11 cellular contexts compared by ENCODE assay signal in the genomic region with DNA sequence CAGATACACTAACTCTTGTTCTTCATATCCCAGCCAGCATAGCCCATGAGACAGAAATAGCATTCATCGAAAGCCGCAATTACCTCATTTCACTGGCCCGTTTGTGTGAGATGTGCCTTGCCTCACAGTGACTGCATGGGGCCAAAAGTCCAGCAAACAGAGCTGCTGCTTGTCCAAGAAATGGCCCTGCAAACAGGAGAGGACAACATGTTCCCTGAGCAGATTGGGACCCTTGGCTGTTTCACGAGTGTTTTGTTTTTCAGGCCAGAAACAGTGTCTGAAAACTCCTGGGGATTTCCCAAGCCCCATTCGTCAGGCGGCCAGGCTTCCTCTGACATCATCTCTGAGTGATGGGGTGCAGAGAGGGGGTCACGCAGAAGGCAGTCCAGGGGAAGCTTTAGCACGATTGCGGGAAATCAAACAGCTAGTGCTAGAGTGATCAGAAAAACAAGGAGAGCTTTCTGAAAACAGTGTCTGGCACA.
A peak's percentile ranks its signal among the peaks of the same experiment; 100 is the strongest.
DNase-seq lines count a peak whose midpoint lies in the region; ATAC-seq, FAIRE-seq and TF ChIP-seq lines count a peak whose summit lies in the region.
"Had no signal": no experiment of that assay in that cellular context is flagged by ENCODE, and none has a peak within 500 bp of the region (broad histone marks: within the 10 kb centered on the region; RNA-seq: fewer than 3 reads in every experiment).

No MANE protein-coding gene starts in this region.

- no peaks in the 10 kb centered on the region for H4K20me1 ChIP-seq in GM12878 (ENCODE audit: control insufficient read depth, insufficient read depth)
- H4K20me1 ChIP-seq in hepatocyte (ENCODE audit: insufficient read depth, poor library complexity, severe bottlenecking), result no peaks in the 10 kb centered on the region

- TF ChIP-seq EP300 in GM12878 (IDR thresholded peaks at IDR 0.05; ENCODE audit: borderline replicate concordance in 1 of 2, control insufficient read depth in 1 of 2, low read depth in 2 of 2, low read length in 2 of 2), result no peak

- SMC1A ChIA-PET in GM12878 (lab: Charles Lee; ENCODE audit: uncharacterized antibody, unreplicated experiment), result no interaction called here

- POLR2A ChIA-PET in BJ (lab: Charles Lee), result interaction anchor here (0.6 to 0.9 kb wide), 2 partner anchors 21 to 54 kb away, joined by 4 to 5 read pairs; no protein-coding TSS in a partner anchor
- POLR2A ChIA-PET in GM12878 (lab: Charles Lee), result no interaction called here

- ATAC-seq in GM12878, result peak; percentile 72
- ATAC-seq: WTC11 had no signal

- H3K4me3 ChIP-seq in BJ (ENCODE audit: low read depth, low read length), result no peak overlapping the region
- no peak overlapping the region for H3K4me3 ChIP-seq in GM12878
- no peak overlapping the region for H3K4me3 ChIP-seq in hepatocyte
- no peak overlapping the region for H3K4me3 ChIP-seq in SJCRH30

- in situ Hi-C loops in GM12878 (cut with MboI), result no loop called here

- no peak for TF ChIP-seq RAD21 in GM12878 (IDR thresholded peaks at IDR 0.05; ENCODE audit: insufficient read depth, low read depth, low read length)

- TF ChIP-seq CTCF in BJ (IDR thresholded peaks at IDR 0.05; ENCODE audit: insufficient read depth, low read depth, low read length), result no peak
- TF ChIP-seq CTCF in GM12878 (IDR thresholded peaks at IDR 0.05 in 2 of 3, conservative IDR thresholded peaks at IDR 0.05 in 1 of 3; ENCODE audit: control insufficient read depth in 2 of 3, extremely low read depth in 1 of 3, insufficient read depth in 1 of 3, low read depth in 3 of 3, low read length in 3 of 3), result no peak
- no peak for TF ChIP-seq CTCF in hepatocyte (IDR thresholded peaks at IDR 0.05; ENCODE audit: poor library complexity)

- H3K36me3 ChIP-seq in BJ (ENCODE audit: control insufficient read depth, insufficient read depth, low read length) (no peaks in the 10 kb centered on the region), GM12878 (ENCODE audit: control insufficient read depth in 2 of 2, insufficient read depth in 2 of 2, low read length in 1 of 2) (no peaks in the 10 kb centered on the region), hepatocyte (replicated peaks; ENCODE audit: insufficient read depth, low read depth) (no peaks in the 10 kb centered on the region), SJCRH30 (no peaks in the 10 kb centered on the region)

- no peaks in the 10 kb centered on the region for H3K79me2 ChIP-seq in GM12878 (ENCODE audit: control insufficient read depth, insufficient read depth, low read length)
- H3K79me2 ChIP-seq in hepatocyte, result no peaks in the 10 kb centered on the region

- H3K9me3 ChIP-seq in GM12878 (replicated peaks; ENCODE audit: control insufficient read depth, insufficient read depth, low read length) (no peaks in the 10 kb centered on the region), hepatocyte (ENCODE audit: low read depth) (no peaks in the 10 kb centered on the region), SJCRH30 (replicated peaks) (no peaks in the 10 kb centered on the region)

- H3K9me2 ChIP-seq in hepatocyte (replicated peaks; ENCODE audit: insufficient read depth), result no peaks in the 10 kb centered on the region

- RAD21 ChIA-PET in GM12878 (lab: Charles Lee; ENCODE audit: unreplicated experiment), result no interaction called here

- no peak for TF ChIP-seq POLR2A in GM12878 (IDR thresholded peaks at IDR 0.05; ENCODE audit: low read depth, low read length)

- CTCF ChIA-PET in BJ (lab: Yijun Ruan, JAX), result interaction anchor here (0.6 to 1.4 kb wide), 5 partner anchors 10 to 57 kb away, joined by 3 to 5 read pairs (median 5); no protein-coding TSS in a partner anchor
- CTCF ChIA-PET in GM12878 (lab: Yijun Ruan, JAX), result no interaction called here

- no peaks in the 10 kb centered on the region for H3K27me3 ChIP-seq in BJ (ENCODE audit: control insufficient read depth, insufficient read depth, low read length)
- H3K27me3 ChIP-seq in GM12878 (replicated peaks in 1 of 2; ENCODE audit: control insufficient read depth in 2 of 2, insufficient read depth in 2 of 2, low read length in 1 of 2), result no peaks in the 10 kb centered on the region
- H3K27me3 ChIP-seq in hepatocyte, result no peaks in the 10 kb centered on the region
- H3K27me3 ChIP-seq in SJCRH30, result no peaks in the 10 kb centered on the region

- H2AFZ ChIP-seq in GM12878 (ENCODE audit: control insufficient read depth, low read depth, low read length), result no peak overlapping the region; the same call in 1 of the 2 replicates
- H2AFZ ChIP-seq in hepatocyte, result no peak overlapping the region

- 28% methylated on average over 9 of the region's 9 CpGs for WGBS in GM12878 (ENCODE audit: insufficient coverage, insufficient replicate concordance, low lambda C conversion rate, missing lambda C conversion rate)
- 72% methylated on average over 9 of the region's 9 CpGs for WGBS in hepatocyte (ENCODE audit: low lambda C conversion rate, missing lambda C conversion rate)

- FAIRE-seq in GM12878 (lab: Jason Lieb, UNC), result no peak

- no TSS peak for BruUV-seq in GM12878 (replicated peaks; lab: Mats Ljungman, UMichigan)

- H3K9ac ChIP-seq in GM12878 (ENCODE audit: control insufficient read depth, insufficient read depth, low read length), result no peak overlapping the region

- H3K4me1 ChIP-seq in GM12878 (ENCODE audit: control insufficient read depth, insufficient read depth, low read length) (no peaks in the 10 kb centered on the region; the same call in 1 of the 2 replicates), hepatocyte (ENCODE audit: insufficient read depth) (no peaks in the 10 kb centered on the region), SJCRH30 (peaks cover 4% of the 10 kb centered on the region; the same call in 1 of the 2 replicates)

- H3K4me2 ChIP-seq in GM12878 (ENCODE audit: control insufficient read depth, insufficient read depth) (no peak overlapping the region), hepatocyte (no peak overlapping the region)

- H3K27ac ChIP-seq in GM12878 (ENCODE audit: control insufficient read depth, insufficient read depth) (no peak overlapping the region), hepatocyte (peak overlapping the region; percentile 83), SJCRH30 (no peak overlapping the region)

- DNase-seq in BJ (ENCODE audit: low read depth) (peak; percentile 62), GM12878 (ENCODE audit: low read depth, low spot score) (no peak), hepatocyte (ENCODE audit: low spot score) (peak; percentile 51), putamen (ENCODE audit: low spot score) (peak; percentile 71), NCI-H1105 treated with DMSO at 0.1 percent for 48 hours (lab: John Stamatoyannopoulos, UW) (no peak), SJCRH30 (no peak), OCI-M1 (lab: John Stamatoyannopoulos, UW) (no peak), NCI-H446 (lab: John Stamatoyannopoulos, UW) (no peak)
- DNase-seq: CD4-positive, alpha-beta T cell; NCI-H2081 had no signal

- intact Hi-C loops in GM12878 (cut with micrococcal nuclease; ENCODE audit: unreplicated experiment), result no loop called here

TF ChIP-seq in GM12878, 131 proteins besides CTCF, POLR2A, EP300 and RAD21 (continues in another document):
- TF ChIP-seq DPF2 (IDR thresholded peaks at IDR 0.05) (no peak), SUZ12 (IDR thresholded peaks at IDR 0.05; ENCODE audit: unreplicated experiment) (no peak), ASH2L (IDR thresholded peaks at IDR 0.05; ENCODE audit: borderline replicate concordance, low read depth) (no peak), PML (IDR thresholded peaks at IDR 0.05; ENCODE audit: low read length) (no peak), MTA2 (IDR thresholded peaks at IDR 0.05; ENCODE audit: low read depth) (no peak), CEBPB (IDR thresholded peaks at IDR 0.05; ENCODE audit: borderline replicate concordance in 1 of 2, low read depth in 2 of 2, low read length in 2 of 2) (no peak), MYC (IDR thresholded peaks at IDR 0.05; ENCODE audit: insufficient read depth, insufficient read length, insufficient replicate concordance, low read length, severe bottlenecking) (no peak), FOS (IDR thresholded peaks at IDR 0.05; ENCODE audit: borderline replicate concordance, extremely low read depth, insufficient read length) (no peak), CEBPZ (IDR thresholded peaks at IDR 0.05; ENCODE audit: low read depth, low read length) (no peak)

Comparison
In these comparisons a context has a peak if more than half of its experiments do, and no peak if none do; other contexts are left out.
1. DNase-seq: peak in BJ (single experiment), hepatocyte (single experiment) and putamen (single experiment); none in GM12878 (single experiment), NCI-H1105 treated with DMSO at 0.1 percent for 48 hours (single experiment), SJCRH30 (0 of 2), OCI-M1 (single experiment) and NCI-H446 (0 of 2).